In the genomic region with DNA sequence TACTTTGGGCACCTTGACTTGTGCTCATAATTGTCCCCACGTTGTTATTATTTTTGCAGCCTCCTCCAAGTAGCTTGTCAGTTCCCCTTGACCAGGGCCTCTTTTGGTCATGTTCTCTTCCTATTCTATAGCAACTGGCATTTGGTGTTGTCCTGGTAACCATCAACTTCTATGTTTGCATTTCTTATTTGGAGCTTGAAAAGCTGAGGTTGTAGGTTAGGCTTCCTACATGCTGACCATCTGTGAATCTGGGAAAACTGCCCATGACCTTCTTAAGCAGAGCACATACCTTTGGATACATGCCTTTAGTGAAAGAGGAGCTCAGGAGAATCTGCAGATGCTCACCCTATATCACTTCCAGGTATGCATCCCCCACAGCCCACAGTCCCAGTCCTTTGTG, we compare ENCODE assay signal across 17 cellular contexts.
DNase-seq lines count a peak whose midpoint lies in the region; ATAC-seq and TF ChIP-seq lines count a peak whose summit lies in the region.
"Had no signal": no experiment of that assay in that cellular context is flagged by ENCODE, and none has a peak within 500 bp of the region (broad histone marks: within the 10 kb centered on the region; RNA-seq: fewer than 3 reads in every experiment).

No MANE protein-coding gene starts in this region.

- no peaks in the 10 kb centered on the region for H3K79me2 ChIP-seq in OCI-LY7 (ENCODE audit: insufficient read depth, low read depth, low read length)

- H3K4me2 ChIP-seq in OCI-LY7 (ENCODE audit: low read length), result no peak overlapping the region
- H3K4me2 ChIP-seq: GM23338 had no signal

- H2AFZ ChIP-seq in OCI-LY7 (ENCODE audit: low read length), result no peak overlapping the region
- H2AFZ ChIP-seq: GM23338 had no signal

- no peaks in the 10 kb centered on the region for H4K20me1 ChIP-seq in OCI-LY7 (ENCODE audit: insufficient read depth, low read length)

- H3K4me1 Mint-ChIP-seq in nephron, result peaks cover 15% of the 10 kb centered on the region
- peaks cover 3% of the 10 kb centered on the region for H3K4me1 Mint-ChIP-seq in activated CD4-positive, alpha-beta T cell treated with anti-CD3 and anti-CD28 coated beads, Interleukin-2, amount 10 ng/mL, durations not matched to agents 24 days and 14 days
- H3K4me1 Mint-ChIP-seq: CD14-positive monocyte had no signal

- TF ChIP-seq CTCF in astrocyte of the cerebellum (IDR thresholded peaks at IDR 0.05; ENCODE audit: low read depth, low read length, missing control alignments), result no peak
- TF ChIP-seq CTCF in nephron (IDR thresholded peaks at IDR 0.05; ENCODE audit: unreplicated experiment in 3 of 3), result no peak
- TF ChIP-seq CTCF in OCI-LY7 (conservative IDR thresholded peaks at IDR 0.05; ENCODE audit: low read length), result no peak

- H3K9me3 Mint-ChIP-seq in nephron, result no peaks in the 10 kb centered on the region
- peaks cover 4% of the 10 kb centered on the region for H3K9me3 Mint-ChIP-seq in activated CD4-positive, alpha-beta T cell treated with anti-CD3 and anti-CD28 coated beads, Interleukin-2, amount 10 ng/mL, durations not matched to agents 24 days and 14 days
- H3K9me3 Mint-ChIP-seq: GM23338 had no signal

- no peak for ATAC-seq in HG02623 (IDR thresholded peaks at IDR 0.05; ENCODE audit: unreplicated experiment)
- ATAC-seq: GM23338 had no signal

- peak; percentile 71 for DNase-seq in DMS 273 (lab: John Stamatoyannopoulos, UW; ENCODE audit: unreplicated experiment)
- peak; percentile 79 for DNase-seq in NCI-H82 (lab: John Stamatoyannopoulos, UW)
- DNase-seq in astrocyte of the cerebellum (ENCODE audit: low read depth), result peak; percentile 18
- DNase-seq in OCI-LY7 (ENCODE audit: low spot score), result no peak
- DNase-seq in activated CD4-positive, alpha-beta T cell treated with anti-CD3 and anti-CD28 coated beads, Interleukin-2, amount 10 ng/mL, durations not matched to agents 24 days and 14 days, result no peak
- DNase-seq: EL, HCEC 1CT, KBM-7, NCI-H1105, NCI-H1694 treated with DMSO at 0.1 percent for 48 hours, NCI-H2107, NCI-H2227 treated with DMSO at 0.1 percent for 48 hours, SHP77 had no signal

- no peak overlapping the region for H3K4me3 ChIP-seq in astrocyte of the cerebellum (ENCODE audit: low read depth, low read length)
- no peak overlapping the region for H3K4me3 ChIP-seq in OCI-LY7 (ENCODE audit: low read depth, low read length, poor library complexity, severe bottlenecking)
- H3K4me3 ChIP-seq: GM23338 had no signal

- CTCF ChIA-PET in OCI-LY7 (lab: Charles Lee; ENCODE audit: unreplicated experiment), result no interaction called here

- peaks cover 4% of the 10 kb centered on the region for H3K27me3 Mint-ChIP-seq in nephron (ENCODE audit: low read depth)
- peaks cover 10% of the 10 kb centered on the region for H3K27me3 Mint-ChIP-seq in activated CD4-positive, alpha-beta T cell treated with anti-CD3 and anti-CD28 coated beads, Interleukin-2, amount 10 ng/mL, durations not matched to agents 24 days and 14 days

- no peaks in the 10 kb centered on the region for H3K36me3 ChIP-seq in OCI-LY7 (ENCODE audit: insufficient read depth, low read length)

- H3K27ac Mint-ChIP-seq in nephron, result peak overlapping the region; percentile 5 to 26 (median 14)
- no peak overlapping the region for H3K27ac Mint-ChIP-seq in activated CD4-positive, alpha-beta T cell treated with anti-CD3 and anti-CD28 coated beads, Interleukin-2, amount 10 ng/mL, durations not matched to agents 24 days and 14 days
- H3K27ac Mint-ChIP-seq: CD14-positive monocyte, GM23338 had no signal

- H3K4me3 Mint-ChIP-seq in nephron, result no peak overlapping the region
- H3K4me3 Mint-ChIP-seq in activated CD4-positive, alpha-beta T cell treated with anti-CD3 and anti-CD28 coated beads, Interleukin-2, amount 10 ng/mL, durations not matched to agents 24 days and 14 days, result no peak overlapping the region
- H3K4me3 Mint-ChIP-seq: CD14-positive monocyte, GM23338 had no signal

- peaks cover 3% of the 10 kb centered on the region for H3K36me3 Mint-ChIP-seq in nephron (ENCODE audit: low read depth)
- H3K36me3 Mint-ChIP-seq in activated CD4-positive, alpha-beta T cell treated with anti-CD3 and anti-CD28 coated beads, Interleukin-2, amount 10 ng/mL, durations not matched to agents 24 days and 14 days (ENCODE audit: low read depth), result no peaks in the 10 kb centered on the region
- H3K36me3 Mint-ChIP-seq: CD14-positive monocyte had no signal

- H3K9me2 ChIP-seq in OCI-LY7 (ENCODE audit: insufficient read depth, low read length), result no peaks in the 10 kb centered on the region

- H3K9me3 ChIP-seq in OCI-LY7 (ENCODE audit: low read length), result no peaks in the 10 kb centered on the region

- no peaks in the 10 kb centered on the region for H3K4me1 ChIP-seq in OCI-LY7 (ENCODE audit: insufficient read depth, low read length, poor library complexity, severe bottlenecking)

- intact Hi-C loops in OCI-LY7 (cut with micrococcal nuclease; ENCODE audit: unreplicated experiment), result no loop called here
- intact Hi-C loops in activated CD4-positive, alpha-beta T cell treated with anti-CD3 and anti-CD28 coated beads, Interleukin-2, amount 10 ng/mL, durations not matched to agents 24 days and 14 days (cut with micrococcal nuclease), result no loop called here

- no TSS peak for BruUV-seq in OCI-LY7 (replicated peaks; lab: Mats Ljungman, UMichigan)

- POLR2A ChIA-PET in OCI-LY7 (lab: Charles Lee), result interaction anchor here (1.0 to 1.1 kb wide), 2 partner anchors 18 to 38 kb away, joined by 3 to 4 read pairs; no protein-coding TSS in a partner anchor

- no peak overlapping the region for H3K27ac ChIP-seq in OCI-LY7 (ENCODE audit: low read depth, low read length, poor library complexity, severe bottlenecking)

- in situ Hi-C loops in astrocyte of the cerebellum (cut with HindIII; ENCODE audit: low sequenced_read_pairs), result no loop called here

Comparison
In these comparisons a context has a peak if more than half of its experiments do, and no peak if none do; other contexts are left out.
1. DNase-seq: peak in DMS 273 (single experiment), NCI-H82 (single experiment) and astrocyte of the cerebellum (single experiment); none in OCI-LY7 (single experiment) and activated CD4-positive, alpha-beta T cell treated with anti-CD3 and anti-CD28 coated beads, Interleukin-2, amount 10 ng/mL, durations not matched to agents 24 days and 14 days (single experiment).